Comparison of ENCODE assay signal across 20 cellular contexts in genomic region chr3:113717308-113717707, GRCh38. TPM values are rescaled to one million over a fixed set of nuclear protein-coding genes. Genes with fewer than 3 reads are reported as not detected.
DNase-seq lines count a peak whose midpoint lies in the region; ATAC-seq and TF ChIP-seq lines count a peak whose summit lies in the region.
"Had no signal": no experiment of that assay in that cellular context is flagged by ENCODE, and none has a peak within 500 bp of the region (broad histone marks: within the 10 kb centered on the region; RNA-seq: fewer than 3 reads in every experiment).

No MANE protein-coding gene starts in this region.

- peak overlapping the region; percentile 66 for H3K9ac ChIP-seq in adipocyte (ENCODE audit: low read length)
- H3K9ac ChIP-seq: KMS-11 had no signal

- no peak for DNase-seq in activated CD4-positive, alpha-beta T cell treated with anti-CD3 and anti-CD28 coated beads for 36 hours
- DNase-seq in activated CD4-positive, alpha-beta T cell treated with anti-CD3 and anti-CD28 coated beads for 48 hours = no peak
- DNase-seq in GM23338 (ENCODE audit: low spot score) = no peak
- DNase-seq in adipocyte (ENCODE audit: low read depth) = no peak
- DNase-seq in sciatic nerve (ENCODE audit: low spot score) = no peak
- DNase-seq in NCI-H2171 treated with DMSO at 0.1 percent for 48 hours (lab: John Stamatoyannopoulos, UW) = no peak
- DNase-seq in NCI-H446 treated with DMSO at 0.1 percent for 48 hours (lab: John Stamatoyannopoulos, UW) = no peak
- DNase-seq: DMS79 treated with DMSO at 0.1 percent for 48 hours, HCEC 1CT, MV-4-11, NCI-H1417, NCI-H187, NCI-H2107, NCI-H226, NCI-H524 treated with DMSO at 0.1 percent for 48 hours, SHP77 had no signal

- 0 out of 2 replicates have a peak, but pooled peaks cover 4% of the 10 kb centered on the region for H4K20me1 ChIP-seq in GM23338 (replicated peaks; ENCODE audit: insufficient read depth)

- POLR2A ChIA-PET in activated CD4-positive, alpha-beta T cell treated with anti-CD3 and anti-CD28 coated beads for 36 hours (lab: Charles Lee) = interaction anchor here (1.0 kb wide), 1 partner anchor 28 kb away, joined by 3 read pairs; no protein-coding TSS in a partner anchor

- H3K9me2 ChIP-seq in GM23338 (ENCODE audit: insufficient read depth) = no peaks in the 10 kb centered on the region

- H2AFZ ChIP-seq in GM23338 = no peak overlapping the region

- H3K27me3 ChIP-seq in GM23338 (ENCODE audit: insufficient read depth) (no peaks in the 10 kb centered on the region), adipocyte (replicated peaks; ENCODE audit: control insufficient read depth, insufficient read depth, low read length) (no peaks in the 10 kb centered on the region)

- H3K79me2 ChIP-seq in GM23338 (replicated peaks; ENCODE audit: insufficient read depth) = 0 out of 2 replicates have a peak, but pooled peaks cover 5% of the 10 kb centered on the region

- H3K4me2 ChIP-seq in GM23338 = no peak overlapping the region
- H3K4me2 ChIP-seq: KMS-11 had no signal

- no peaks in the 10 kb centered on the region for H3K9me3 ChIP-seq in adipocyte (ENCODE audit: control insufficient read depth, low read length)

- H3K4me1 Mint-ChIP-seq in activated CD4-positive, alpha-beta T cell treated with anti-CD3 and anti-CD28 coated beads for 36 hours = peaks cover 21% of the 10 kb centered on the region
- no peaks in the 10 kb centered on the region for H3K4me1 Mint-ChIP-seq in GM23338

- no peak overlapping the region for H3K4me3 Mint-ChIP-seq in activated CD4-positive, alpha-beta T cell treated with anti-CD3 and anti-CD28 coated beads for 36 hours
- H3K4me3 Mint-ChIP-seq in GM23338 = no peak overlapping the region
- H3K4me3 Mint-ChIP-seq: CD14-positive monocyte had no signal

- intact Hi-C loops in activated CD4-positive, alpha-beta T cell treated with anti-CD3 and anti-CD28 coated beads for 36 hours (cut with DNase I, micrococcal nuclease) = no loop called here
- intact Hi-C loops in sciatic nerve (cut with DNase I) = no loop called here

- no peaks in the 10 kb centered on the region for H3K27me3 Mint-ChIP-seq in activated CD4-positive, alpha-beta T cell treated with anti-CD3 and anti-CD28 coated beads for 36 hours
- peaks cover 7% of the 10 kb centered on the region for H3K27me3 Mint-ChIP-seq in GM23338 (ENCODE audit: insufficient read depth, low read depth, poor library complexity)

- no peaks in the 10 kb centered on the region for H3K4me1 ChIP-seq in GM23338 (ENCODE audit: insufficient read depth)
- H3K4me1 ChIP-seq in adipocyte (ENCODE audit: control insufficient read depth, insufficient read depth, low read length) = peaks cover 69% of the 10 kb centered on the region

- no peak overlapping the region for H3K4me3 ChIP-seq in GM23338
- peak overlapping the region; percentile 43 for H3K4me3 ChIP-seq in adipocyte (ENCODE audit: low read length)

- H3K36me3 ChIP-seq in GM23338 (ENCODE audit: insufficient read depth) (peaks cover 19% of the 10 kb centered on the region; the same call in 1 of the 2 replicates), adipocyte (ENCODE audit: control insufficient read depth, insufficient read depth, low read length, severe bottlenecking) (peaks cover 37% of the 10 kb centered on the region)

- no peak for TF ChIP-seq CTCF in GM23338 (conservative IDR thresholded peaks at IDR 0.05; ENCODE audit: low read depth in 2 of 2)

- H3F3A ChIP-seq in GM23338 (replicated peaks; ENCODE audit: low read depth) = no peaks in the 10 kb centered on the region

- H3K27ac ChIP-seq in GM23338 (ENCODE audit: low read depth) = 0 out of 2 replicates have a peak overlapping the region, but pooled peaks have one; percentile 21
- H3K27ac ChIP-seq: 22Rv1, KMS-11 had no signal

- CTCF ChIA-PET in activated CD4-positive, alpha-beta T cell treated with anti-CD3 and anti-CD28 coated beads for 36 hours (lab: Charles Lee) = interaction anchor here (1.1 to 1.9 kb wide), 4 partner anchors 12 to 27 kb away, joined by 3 to 5 read pairs (median 3); no protein-coding TSS in a partner anchor

- H3K27ac Mint-ChIP-seq in activated CD4-positive, alpha-beta T cell treated with anti-CD3 and anti-CD28 coated beads for 36 hours = peak overlapping the region; percentile 86
- no peak overlapping the region for H3K27ac Mint-ChIP-seq in GM23338
- H3K27ac Mint-ChIP-seq: CD14-positive monocyte had no signal

- no peaks in the 10 kb centered on the region for H3K9me3 Mint-ChIP-seq in activated CD4-positive, alpha-beta T cell treated with anti-CD3 and anti-CD28 coated beads for 36 hours (ENCODE audit: low read depth)
- no peaks in the 10 kb centered on the region for H3K9me3 Mint-ChIP-seq in GM23338
- H3K9me3 Mint-ChIP-seq: CD14-positive monocyte had no signal

- ATAC-seq in activated CD4-positive, alpha-beta T cell treated with anti-CD3 and anti-CD28 coated beads for 36 hours = no peak
- no peak for ATAC-seq in GM23338
- peak; percentile 20 for ATAC-seq in sciatic nerve
- no peak for ATAC-seq in GM18870 (IDR thresholded peaks at IDR 0.05; ENCODE audit: unreplicated experiment)

- H3K36me3 Mint-ChIP-seq in activated CD4-positive, alpha-beta T cell treated with anti-CD3 and anti-CD28 coated beads for 36 hours (ENCODE audit: low read depth) = peaks cover 39% of the 10 kb centered on the region
- H3K36me3 Mint-ChIP-seq in GM23338 (ENCODE audit: low read depth) = peaks cover 37% of the 10 kb centered on the region

TF ChIP-seq in GM23338, 12 proteins besides CTCF, POLR2A, EP300 and RAD21:
- TF ChIP-seq POLR2AphosphoS5 (IDR thresholded peaks at IDR 0.05; ENCODE audit: low read depth) = no peak
- TF ChIP-seq EZH2phosphoT487 (IDR thresholded peaks at IDR 0.05; ENCODE audit: unreplicated experiment) = no peak
- no peak for TF ChIP-seq NANOG (IDR thresholded peaks at IDR 0.05; ENCODE audit: borderline replicate concordance)
- TF ChIP-seq ZNF114 (CRISPR knock-in tag; IDR thresholded peaks at IDR 0.05) = no peak
- no peak for TF ChIP-seq ETS1 (IDR thresholded peaks at IDR 0.05)
- TF ChIP-seq REST (IDR thresholded peaks at IDR 0.05; ENCODE audit: unreplicated experiment) = no peak

RNA-seq across cellular contexts. Expression of gene USF3, which starts 20.9 kb away (rescaled TPM):
- 10 to 100 TPM; 12.9 to 19.6 TPM for total RNA-seq in activated CD4-positive, alpha-beta T cell treated with anti-CD3 and anti-CD28 coated beads for 36 hours
- total RNA-seq in GM23338 (2014; rRNA removed; shearing (Covaris generic)) = 22.0 and 23.5 TPM in 2 replicates
- polyA plus RNA-seq in GM23338 (2016; fragmentation: Nextera tagmentation; extraction: Ambion mirVana) = 10.1 and 11.7 TPM in 2 replicates
- total RNA-seq in sciatic nerve = 21.6 TPM

RNA-seq across cellular contexts. Expression of gene NAA50, which starts 28.7 kb away (rescaled TPM):
- total RNA-seq in activated CD4-positive, alpha-beta T cell treated with anti-CD3 and anti-CD28 coated beads for 36 hours = 100 to 1,000 TPM in 1 of 2 experiments, 10 to 100 TPM in 1; 97.1 to 122 TPM
- total RNA-seq in GM23338 (2014; rRNA removed; shearing (Covaris generic)) = 219 and 260 TPM in 2 replicates
- polyA plus RNA-seq in GM23338 (2016; fragmentation: Nextera tagmentation; extraction: Ambion mirVana) = 78.7 and 103 TPM in 2 replicates
- 75.7 TPM for total RNA-seq in sciatic nerve

RNA-seq across cellular contexts. Expression of gene ATP6V1A, which starts 29.5 kb away (rescaled TPM):
- total RNA-seq in activated CD4-positive, alpha-beta T cell treated with anti-CD3 and anti-CD28 coated beads for 36 hours = 10 to 100 TPM; 45.2 to 48.3 TPM
- 80.8 and 87.3 TPM in 2 replicates for total RNA-seq in GM23338 (2014; rRNA removed; shearing (Covaris generic))
- polyA plus RNA-seq in GM23338 (2016; fragmentation: Nextera tagmentation; extraction: Ambion mirVana) = 34.8 and 38.0 TPM in 2 replicates
- 48.6 TPM for total RNA-seq in sciatic nerve
